In the genomic region with DNA sequence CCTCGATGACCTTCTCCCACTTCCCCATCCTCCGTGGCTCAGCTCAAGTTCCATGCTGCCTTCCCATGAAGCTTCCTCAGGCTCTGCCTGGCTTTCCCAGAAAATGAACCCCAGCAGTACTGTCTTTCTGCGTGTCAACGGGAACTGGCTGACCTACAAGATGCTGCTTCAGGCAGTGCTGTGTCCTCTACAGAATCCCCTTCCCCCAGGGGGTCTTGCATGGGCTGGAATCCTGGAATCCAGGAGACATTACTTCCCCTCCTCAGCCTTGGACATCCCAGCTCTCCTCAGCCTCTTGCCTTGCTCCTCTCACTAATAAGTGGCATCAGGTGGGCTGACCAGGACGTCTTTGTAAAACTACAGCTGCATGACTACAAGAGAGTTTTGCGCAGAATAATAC, we compare ENCODE assay signal across 10 cellular contexts. TPM values are rescaled to one million over a fixed set of nuclear protein-coding genes. Genes with fewer than 3 reads are reported as not detected.
DNase-seq lines count a peak whose midpoint lies in the region; ATAC-seq and TF ChIP-seq lines count a peak whose summit lies in the region.
"Had no signal": no experiment of that assay in that cellular context is flagged by ENCODE, and none has a peak within 500 bp of the region (broad histone marks: within the 10 kb centered on the region; RNA-seq: fewer than 3 reads in every experiment).

No MANE protein-coding gene starts in this region.

- peaks cover 100% of the 10 kb centered on the region for H3K79me2 ChIP-seq in DOHH2 (ENCODE audit: control insufficient read depth, low read length)
- peaks cover 99% of the 10 kb centered on the region for H3K79me2 ChIP-seq in SU-DHL-6 (ENCODE audit: insufficient read depth, low read length)

- H2AFZ ChIP-seq in SU-DHL-6 (ENCODE audit: low read depth, low read length, severe bottlenecking) = no peak overlapping the region

- no peaks in the 10 kb centered on the region for H3K9me2 ChIP-seq in DOHH2 (replicated peaks; ENCODE audit: control insufficient read depth, low read length)
- H3K9me2 ChIP-seq in SU-DHL-6 (replicated peaks; ENCODE audit: insufficient read depth, low read length) = no peaks in the 10 kb centered on the region

- H3K4me1 ChIP-seq in DOHH2 (ENCODE audit: control insufficient read depth, low read length) (peaks cover 79% of the 10 kb centered on the region), heart right ventricle (peaks cover 5 to 94% (median 79%) of the 10 kb centered on the region in 9 donors), psoas muscle (peaks cover 87% of the 10 kb centered on the region), tibial artery (peaks cover 0 to 90% (median 59%) of the 10 kb centered on the region in 4 donors)

- DNase-seq in heart right ventricle = no peak
- no peak for DNase-seq in psoas muscle
- DNase-seq in tibial artery = no peak
- no peak for DNase-seq in pons (ENCODE audit: low spot score)
- DNase-seq in NCI-H69 (lab: John Stamatoyannopoulos, UW) = no peak
- DNase-seq: stimulated activated CD4-positive, alpha-beta T cell treated with anti-CD3 and anti-CD28 coated beads, Interleukin-4, amount 100 ng/mL, for 4 hours had no signal

- H3K4me2 ChIP-seq in DOHH2 (ENCODE audit: low read length) (peak overlapping the region; percentile 92), SU-DHL-6 (ENCODE audit: low read depth, low read length, poor library complexity, severe bottlenecking) (peak overlapping the region; percentile 51)

- intact Hi-C loops in heart right ventricle (cut with DNase I) (loop anchor here in 1 of 10 donors (2.0 kb wide), 1 partner anchor 42 kb away; no protein-coding TSS in a partner anchor), psoas muscle (cut with DNase I) (loop anchor here (5.0 kb wide), 1 partner anchor 34 kb away; no protein-coding TSS in a partner anchor), tibial artery (cut with DNase I; ENCODE audit: low total_unique reads) (no loop called here)

- peaks cover 23% of the 10 kb centered on the region for H3F3A ChIP-seq in DOHH2 (ENCODE audit: control insufficient read depth, insufficient read depth)
- peaks cover 21% of the 10 kb centered on the region for H3F3A ChIP-seq in SU-DHL-6 (ENCODE audit: insufficient read depth)

- peak overlapping the region; percentile 53 for H3K27ac ChIP-seq in DOHH2 (ENCODE audit: low read depth, low read length)
- peak overlapping the region; percentile 73 for H3K27ac ChIP-seq in SU-DHL-6 (ENCODE audit: low read depth, low read length)
- peak overlapping the region in 9 of 10 donors; percentile 0 to 77 (median 69) for H3K27ac ChIP-seq in heart right ventricle
- peak overlapping the region; percentile 71 for H3K27ac ChIP-seq in psoas muscle
- H3K27ac ChIP-seq in tibial artery = no peak overlapping the region
- H3K27ac ChIP-seq: SJSA1 had no signal

- H3K27me3 ChIP-seq in DOHH2 (ENCODE audit: control insufficient read depth, low read length) = no peaks in the 10 kb centered on the region
- H3K27me3 ChIP-seq in SU-DHL-6 (ENCODE audit: low read length) = no peaks in the 10 kb centered on the region
- H3K27me3 ChIP-seq in heart right ventricle = no peaks in the 10 kb centered on the region
- H3K27me3 ChIP-seq in psoas muscle (ENCODE audit: insufficient read depth in 3 of 3, low read length in 2 of 3) = no peaks in the 10 kb centered on the region
- H3K27me3 ChIP-seq in tibial artery = no peaks in the 10 kb centered on the region
- H3K27me3 ChIP-seq: SJSA1 had no signal

- no peak for TF ChIP-seq CTCF in DOHH2 (IDR thresholded peaks at IDR 0.05; ENCODE audit: low read depth, low read length, poor library complexity, severe bottlenecking)
- TF ChIP-seq CTCF in SU-DHL-6 (IDR thresholded peaks at IDR 0.05; ENCODE audit: insufficient read depth, low read length, poor library complexity, severe bottlenecking) = no peak
- no peak for TF ChIP-seq CTCF in heart right ventricle (IDR thresholded peaks at IDR 0.05)
- TF ChIP-seq CTCF in psoas muscle (IDR thresholded peaks at IDR 0.05) = no peak
- no peak for TF ChIP-seq CTCF in tibial artery (IDR thresholded peaks at IDR 0.05)

- H4K20me1 ChIP-seq in DOHH2 (ENCODE audit: control insufficient read depth, insufficient read depth, low read depth, low read length) = peaks cover 47% of the 10 kb centered on the region
- H4K20me1 ChIP-seq in SU-DHL-6 (ENCODE audit: low read depth, low read length) = peaks cover 32% of the 10 kb centered on the region

- H3K36me3 ChIP-seq in DOHH2 (ENCODE audit: control insufficient read depth, low read length) (peaks cover 73% of the 10 kb centered on the region), SU-DHL-6 (ENCODE audit: low read length) (peaks cover 3% of the 10 kb centered on the region; the same call in 1 of the 2 replicates), heart right ventricle (peaks cover 0 to 21% (median 0%) of the 10 kb centered on the region in 9 donors), psoas muscle (ENCODE audit: insufficient read depth in 1 of 2, low read depth in 1 of 2) (peaks cover 0 to 13% of the 10 kb centered on the region in 2 donors), tibial artery (no peaks in the 10 kb centered on the region)

- peak overlapping the region; percentile 12; the same call in 1 of the 2 replicates for H3K9ac ChIP-seq in SU-DHL-6 (ENCODE audit: low read length)

- 40 to 41% methylated on average over 6 of the region's 6 CpGs for WGBS in heart right ventricle, 2 donors
- WGBS in psoas muscle, 3 donors = 30 to 32% (median 31%) methylated on average over 6 of the region's 6 CpGs

- H3K9me3 ChIP-seq in DOHH2 (ENCODE audit: control insufficient read depth, insufficient read depth, low read length) (no peaks in the 10 kb centered on the region), SU-DHL-6 (ENCODE audit: insufficient read depth, low read length) (no peaks in the 10 kb centered on the region), heart right ventricle (no peaks in the 10 kb centered on the region), psoas muscle (no peaks in the 10 kb centered on the region), tibial artery (no peaks in the 10 kb centered on the region)
- H3K9me3 ChIP-seq: SJSA1 had no signal

- H3K4me3 ChIP-seq in DOHH2 (ENCODE audit: low read length) = peak overlapping the region; percentile 46
- H3K4me3 ChIP-seq in SU-DHL-6 (ENCODE audit: insufficient read depth, low read length, poor library complexity, severe bottlenecking) = no peak overlapping the region
- H3K4me3 ChIP-seq in heart right ventricle = no peak overlapping the region
- H3K4me3 ChIP-seq in psoas muscle = peak overlapping the region; percentile 11
- no peak overlapping the region for H3K4me3 ChIP-seq in tibial artery
- H3K4me3 ChIP-seq: SJSA1 had no signal

- ATAC-seq in heart right ventricle (no peak), psoas muscle (peak in 1 of 4 donors; percentile 1), HG03432 (IDR thresholded peaks at IDR 0.05; ENCODE audit: unreplicated experiment) (no peak)

RNA-seq across cellular contexts. Expression of a gene that starts 5.4 kb away (rescaled TPM):
- total RNA-seq in heart right ventricle = 10 to 100 TPM; 28.8 to 39.9 (median 33.3) TPM
- polyA plus RNA-seq in heart right ventricle = 100 to 1,000 TPM in 1 of 2 donors, 10 to 100 TPM in 1; 86.1 to 137 TPM
- 10 to 100 TPM; 25.1 to 36.4 (median 34.9) TPM for total RNA-seq in psoas muscle
- polyA plus RNA-seq in psoas muscle = 10 to 100 TPM; 47.0 to 69.8 (median 55.5) TPM

RNA-seq across cellular contexts. Expression of a gene that starts 8.3 kb away (rescaled TPM):
- total RNA-seq in heart right ventricle (10 to 100 TPM in 7 of 10 donors, 1 to 10 TPM in 3; 7.6 to 23.1 (median 10.8) TPM), psoas muscle (10 to 100 TPM in 1 of 4 donors, 1 to 10 TPM in 3; 7.3 to 11.2 (median 7.7) TPM)
- polyA plus RNA-seq in heart right ventricle (10 to 100 TPM; 44.0 to 51.1 TPM), psoas muscle (10 to 100 TPM in 1 of 3 donors, 1 to 10 TPM in 2; 5.4 to 13.0 (median 6.4) TPM)

Comparison
In these comparisons a context has a peak if more than half of its experiments do, and no peak if none do; other contexts are left out.
1. H3K27ac ChIP-seq: peak in DOHH2 (single experiment), SU-DHL-6 (single experiment), heart right ventricle (9 of 10) and psoas muscle (single experiment); none in tibial artery (0 of 2).
2. H3K4me3 ChIP-seq: peak in DOHH2 (single experiment) and psoas muscle (single experiment); none in SU-DHL-6 (single experiment), heart right ventricle (0 of 10) and tibial artery (0 of 2).